8 cellular contexts compared by ENCODE assay signal in the genomic region with DNA sequence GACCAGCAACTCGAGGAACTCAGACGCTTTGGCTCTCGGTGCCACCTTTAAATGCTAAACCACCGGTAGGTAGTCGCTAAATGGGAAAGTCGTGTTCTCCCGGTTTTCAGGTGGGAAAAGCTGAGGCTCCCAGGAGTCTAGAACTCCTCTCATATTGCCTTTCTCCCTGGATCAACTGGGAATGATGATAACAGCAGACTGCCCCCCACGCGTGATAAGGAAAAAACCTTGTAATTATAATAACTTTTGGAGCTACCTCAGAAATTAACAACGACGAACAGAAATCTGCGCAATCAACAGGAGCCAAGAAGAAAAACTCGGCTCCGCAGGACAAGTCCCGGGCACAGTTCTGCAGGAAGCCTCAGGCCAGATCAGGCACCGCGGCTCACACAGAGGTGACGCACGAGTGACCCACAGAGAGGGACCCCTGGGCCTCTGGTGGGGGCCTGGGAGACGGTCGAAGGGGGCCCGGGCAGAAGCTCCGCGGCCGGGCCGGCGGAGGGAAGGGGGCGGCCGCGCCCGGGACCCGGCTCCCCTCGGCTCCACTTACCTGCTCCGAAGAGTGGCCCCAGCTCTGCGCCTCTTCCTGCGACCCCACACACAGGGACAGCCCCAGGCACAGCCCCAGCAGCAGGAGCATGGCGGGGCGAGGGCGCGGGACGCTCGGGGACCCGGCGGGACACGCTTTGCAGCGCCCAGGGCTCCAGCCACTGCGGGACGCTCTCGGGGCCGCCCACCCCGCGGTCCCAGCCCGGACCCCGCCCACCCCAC. TPM values are rescaled to one million over a fixed set of nuclear protein-coding genes. Genes with fewer than 3 reads are reported as not detected.
A peak's percentile ranks its signal among the peaks of the same experiment; 100 is the strongest.
DNase-seq lines count a peak whose midpoint lies in the region; ATAC-seq and TF ChIP-seq lines count a peak whose summit lies in the region.

Gene ITIH5 (minus strand): TSS at position 714 of the 771 bp plus-strand sequence. CDS start 74 bp downstream, at position 640.

- H3K27ac Mint-ChIP-seq in GM23338, result no peak within 1 kb of the TSS
- no peak within 1 kb of the TSS for H3K27ac Mint-ChIP-seq in activated naive CD8-positive, alpha-beta T cell treated with anti-CD3 and anti-CD28 coated beads, Interleukin-2, amount 10 ng/mL, durations not matched to agents 7 days and 5 days

- H3K4me3 Mint-ChIP-seq in GM23338, result peak within 1 kb of the TSS; percentile 83
- peak within 1 kb of the TSS; percentile 72 for H3K4me3 Mint-ChIP-seq in activated naive CD8-positive, alpha-beta T cell treated with anti-CD3 and anti-CD28 coated beads, Interleukin-2, amount 10 ng/mL, durations not matched to agents 7 days and 5 days

- H3K9me3 Mint-ChIP-seq in GM23338, result no peaks in the 10 kb centered on the region
- H3K9me3 Mint-ChIP-seq in activated naive CD8-positive, alpha-beta T cell treated with anti-CD3 and anti-CD28 coated beads, Interleukin-2, amount 10 ng/mL, durations not matched to agents 7 days and 5 days, result no peaks in the 10 kb centered on the region

- H3K36me3 ChIP-seq in GM23338 (ENCODE audit: insufficient read depth), result no peaks in the 10 kb centered on the region
- H3K36me3 ChIP-seq in skeletal muscle tissue (ENCODE audit: control insufficient read depth in 3 of 3, insufficient read depth in 3 of 3, low read length in 3 of 3), result no peaks in the 10 kb centered on the region

- H3K4me3 ChIP-seq in GM23338 (peak within 1 kb of the TSS; percentile 76), skeletal muscle tissue (ENCODE audit: low read length in 3 of 3) (peak within 1 kb of the TSS; percentile 66 to 75 (median 68))

- H3K4me1 Mint-ChIP-seq in GM23338, result peaks cover 19% of the 10 kb centered on the region
- H3K4me1 Mint-ChIP-seq in activated naive CD8-positive, alpha-beta T cell treated with anti-CD3 and anti-CD28 coated beads, Interleukin-2, amount 10 ng/mL, durations not matched to agents 7 days and 5 days, result peaks cover 7% of the 10 kb centered on the region

- peaks cover 11% of the 10 kb centered on the region; the same call in 1 of the 2 replicates for H3F3A ChIP-seq in GM23338 (replicated peaks; ENCODE audit: low read depth)

- no peaks in the 10 kb centered on the region for H3K9me2 ChIP-seq in GM23338 (ENCODE audit: insufficient read depth)

- peak within 1 kb of the TSS; percentile 46 to 70 (median 52) for H3K9ac ChIP-seq in skeletal muscle tissue (ENCODE audit: low read depth in 1 of 3, low read length in 3 of 3)

- POLR2A ChIA-PET in activated naive CD8-positive, alpha-beta T cell treated with anti-CD3 and anti-CD28 coated beads, Interleukin-2, amount 10 ng/mL, durations not matched to agents 7 days and 5 days (lab: Charles Lee), result no interaction called here

- H3K27ac ChIP-seq in GM23338 (ENCODE audit: low read depth) (peak within 1 kb of the TSS; percentile 23; the same call in 1 of the 2 replicates), skeletal muscle tissue (ENCODE audit: low read depth, low read length) (peak within 1 kb of the TSS; percentile 33)

- H2AFZ ChIP-seq in GM23338, result peak within 1 kb of the TSS; percentile 100

- H3K9me3 ChIP-seq in skeletal muscle tissue (ENCODE audit: control insufficient read depth in 3 of 3, low read length in 3 of 3), result no peaks in the 10 kb centered on the region

- H3K27me3 ChIP-seq in GM23338 (ENCODE audit: insufficient read depth) (peaks cover 24% of the 10 kb centered on the region), skeletal muscle tissue (ENCODE audit: control insufficient read depth in 3 of 3, insufficient read depth in 3 of 3, low read length in 3 of 3) (peaks cover 12 to 35% (median 31%) of the 10 kb centered on the region in 3 donors)

- H3K4me1 ChIP-seq in GM23338 (ENCODE audit: insufficient read depth) (peaks cover 19% of the 10 kb centered on the region), skeletal muscle tissue (ENCODE audit: control insufficient read depth in 3 of 3, insufficient read depth in 3 of 3, low read length in 3 of 3) (peaks cover 7 to 14% (median 14%) of the 10 kb centered on the region in 3 donors)

- H3K4me2 ChIP-seq in GM23338, result peak within 1 kb of the TSS; percentile 93

- ATAC-seq in GM23338, result peak; percentile 68
- ATAC-seq in activated naive CD8-positive, alpha-beta T cell treated with anti-CD3 and anti-CD28 coated beads, Interleukin-2, amount 10 ng/mL, durations not matched to agents 7 days and 5 days (ENCODE audit: low read depth), result peak; percentile 33
- ATAC-seq in HG03521 (IDR thresholded peaks at IDR 0.05; ENCODE audit: unreplicated experiment), result no peak
- ATAC-seq in activated CD4-positive, CD25-positive, alpha-beta regulatory T cell treated with anti-CD3 and anti-CD28 coated beads, Interleukin-2, amount 50 U/mL, for 24 hours, result no peak

- H3K79me2 ChIP-seq in GM23338 (replicated peaks; ENCODE audit: insufficient read depth), result no peaks in the 10 kb centered on the region

- H3K36me3 Mint-ChIP-seq in GM23338 (ENCODE audit: low read depth), result no peaks in the 10 kb centered on the region
- no peaks in the 10 kb centered on the region for H3K36me3 Mint-ChIP-seq in activated naive CD8-positive, alpha-beta T cell treated with anti-CD3 and anti-CD28 coated beads, Interleukin-2, amount 10 ng/mL, durations not matched to agents 7 days and 5 days

- TF ChIP-seq CTCF in GM23338 (conservative IDR thresholded peaks at IDR 0.05; ENCODE audit: low read depth in 2 of 2), result no peak

- DNase-seq in GM23338 (ENCODE audit: low spot score), result peak; percentile 59
- DNase-seq in activated naive CD8-positive, alpha-beta T cell treated with anti-CD3 and anti-CD28 coated beads, Interleukin-2, amount 10 ng/mL, durations not matched to agents 7 days and 5 days, result peak; percentile 34
- DNase-seq in iPS-NIHi11 (ENCODE audit: low spot score), result peak; percentile 62
- DNase-seq in nucleus accumbens (lab: John Stamatoyannopoulos, UW), result no peak
- no peak for DNase-seq in NCI-H1092 (lab: John Stamatoyannopoulos, UW)

- peaks cover 22% of the 10 kb centered on the region for H3K27me3 Mint-ChIP-seq in GM23338 (ENCODE audit: insufficient read depth, low read depth, poor library complexity)
- peaks cover 72% of the 10 kb centered on the region for H3K27me3 Mint-ChIP-seq in activated naive CD8-positive, alpha-beta T cell treated with anti-CD3 and anti-CD28 coated beads, Interleukin-2, amount 10 ng/mL, durations not matched to agents 7 days and 5 days

- no peaks in the 10 kb centered on the region for H4K20me1 ChIP-seq in GM23338 (replicated peaks; ENCODE audit: insufficient read depth)

TF ChIP-seq in GM23338, 12 proteins besides CTCF, POLR2A, EP300 and RAD21:
- TF ChIP-seq ZNF331 (CRISPR knock-in tag; IDR thresholded peaks at IDR 0.05; ENCODE audit: low read depth), result peak; percentile 40; the same call in 1 of the 2 replicates
- TF ChIP-seq CREB1 (CRISPR knock-in tag; IDR thresholded peaks at IDR 0.05; ENCODE audit: low read depth), result no peak

RNA-seq across cellular contexts. Expression of gene ITIH5, which starts in this region (rescaled TPM):
- 2.2 and 6.6 TPM in 2 replicates for total RNA-seq in GM23338 (2014; rRNA removed; shearing (Covaris generic))
- polyA plus RNA-seq in GM23338 (2016; fragmentation: Nextera tagmentation; extraction: Ambion mirVana), result 0.99 and 1.2 TPM in 2 replicates
- not detected for total RNA-seq in activated naive CD8-positive, alpha-beta T cell treated with anti-CD3 and anti-CD28 coated beads, Interleukin-2, amount 10 ng/mL, durations not matched to agents 7 days and 5 days
- 37.1 TPM for total RNA-seq in skeletal muscle tissue

Comparison
In these comparisons a context has a peak if more than half of its experiments do, and no peak if none do; other contexts are left out.
1. Peak in DNase-seq and ATAC-seq in activated naive CD8-positive, alpha-beta T cell treated with anti-CD3 and anti-CD28 coated beads, Interleukin-2, amount 10 ng/mL, durations not matched to agents 7 days and 5 days; RNA of the gene not detected or under 1 TPM.
2. DNase-seq: peak in GM23338 (single experiment) and iPS-NIHi11 (single experiment); none in nucleus accumbens (0 of 56) and NCI-H1092 (single experiment).